ENCODE assay signal across 5 cellular contexts in genomic region chr7:26630361-26630760, GRCh38.
"Had no signal": no experiment of that assay in that cellular context is flagged by ENCODE, and none has a peak within 500 bp of the region (broad histone marks: within the 10 kb centered on the region; RNA-seq: fewer than 3 reads in every experiment).

No MANE protein-coding gene starts in this region.

- H3K27ac ChIP-seq: HL-60 had no signal

- H3K4me2 ChIP-seq: GM23338 had no signal

- H3K4me3 ChIP-seq: GM23338 had no signal

- DNase-seq: H9, HCEC 1CT had no signal

- ATAC-seq: GM23338, HepG2 had no signal
